Comparison of ENCODE assay signal across 1 cellular context in genomic region chr20:10649817-10650200, GRCh38.
TF ChIP-seq lines count a peak whose summit lies in the region.

No MANE protein-coding gene starts in this region.

TF ChIP-seq in SK-N-SH, 30 proteins besides CTCF, POLR2A, EP300 and RAD21 (continued from another document):
- TF ChIP-seq PBX3 (IDR thresholded peaks at IDR 0.05) = no peak
- no peak for TF ChIP-seq RCOR1 (IDR thresholded peaks at IDR 0.05; ENCODE audit: low read length)
- no peak for TF ChIP-seq USF2 (IDR thresholded peaks at IDR 0.05; ENCODE audit: borderline replicate concordance, low read depth, low read length)
- no peak for TF ChIP-seq FOXM1 (IDR thresholded peaks at IDR 0.05; ENCODE audit: low read depth)
- TF ChIP-seq RFX5 (IDR thresholded peaks at IDR 0.05; ENCODE audit: low read length) = no peak
- TF ChIP-seq GABPA (IDR thresholded peaks at IDR 0.05; ENCODE audit: low read depth) = no peak
